1 cellular context compared by ENCODE assay signal in genomic region chr17:40515491-40516041, GRCh38.
TF ChIP-seq lines count a peak whose summit lies in the region.

No MANE protein-coding gene starts in this region.

TF ChIP-seq in HEK293, 187 proteins besides CTCF, POLR2A, EP300 and RAD21 (continued from another document):
- TF ChIP-seq ZNF121 (tag by site-specific recombination; IDR thresholded peaks at IDR 0.05) (no peak), ZNF473 (tag by site-specific recombination; IDR thresholded peaks at IDR 0.05) (no peak)
